ENCODE assay signal across 1 cellular context in the genomic region with DNA sequence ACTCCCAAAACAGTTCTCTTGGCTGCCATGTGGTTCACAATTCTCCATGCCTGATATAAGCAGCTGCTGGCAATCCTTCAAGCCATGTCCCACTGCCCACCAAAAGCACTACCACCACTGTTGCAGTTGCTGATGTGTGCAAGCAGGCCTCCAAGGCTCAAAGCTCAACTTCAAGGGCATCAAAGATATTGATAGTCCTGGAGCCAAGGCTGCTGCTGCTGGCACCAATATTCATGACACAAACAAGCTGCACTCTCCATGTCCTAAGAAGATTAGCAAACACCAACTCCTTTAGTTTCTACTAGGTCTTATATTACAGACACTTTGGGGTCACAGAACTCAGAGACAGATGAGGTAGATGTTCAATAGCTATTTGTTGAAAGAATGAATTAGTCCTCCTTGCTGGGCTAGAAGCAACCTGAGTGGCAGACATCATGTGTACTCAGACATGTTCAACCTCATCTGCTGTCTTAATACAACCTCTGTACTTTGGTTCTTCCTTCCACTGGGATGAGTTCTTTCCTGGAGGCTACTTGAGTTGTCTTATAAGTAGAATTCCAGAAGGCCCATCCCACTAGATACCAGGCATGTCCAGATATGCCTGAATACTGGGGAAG.
TF ChIP-seq lines count a peak whose summit lies in the region.

No MANE protein-coding gene starts in this region.

TF ChIP-seq in HepG2, 621 proteins besides CTCF, POLR2A, EP300 and RAD21 (continued from another document and continues in another):
- TF ChIP-seq, protein P1, sequence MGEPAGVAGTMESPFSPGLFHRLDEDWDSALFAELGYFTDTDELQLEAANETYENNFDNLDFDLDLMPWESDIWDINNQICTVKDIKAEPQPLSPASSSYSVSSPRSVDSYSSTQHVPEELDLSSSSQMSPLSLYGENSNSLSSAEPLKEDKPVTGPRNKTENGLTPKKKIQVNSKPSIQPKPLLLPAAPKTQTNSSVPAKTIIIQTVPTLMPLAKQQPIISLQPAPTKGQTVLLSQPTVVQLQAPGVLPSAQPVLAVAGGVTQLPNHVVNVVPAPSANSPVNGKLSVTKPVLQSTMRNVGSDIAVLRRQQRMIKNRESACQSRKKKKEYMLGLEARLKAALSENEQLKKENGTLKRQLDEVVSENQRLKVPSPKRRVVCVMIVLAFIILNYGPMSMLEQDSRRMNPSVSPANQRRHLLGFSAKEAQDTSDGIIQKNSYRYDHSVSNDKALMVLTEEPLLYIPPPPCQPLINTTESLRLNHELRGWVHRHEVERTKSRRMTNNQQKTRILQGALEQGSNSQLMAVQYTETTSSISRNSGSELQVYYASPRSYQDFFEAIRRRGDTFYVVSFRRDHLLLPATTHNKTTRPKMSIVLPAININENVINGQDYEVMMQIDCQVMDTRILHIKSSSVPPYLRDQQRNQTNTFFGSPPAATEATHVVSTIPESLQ (CRISPR knock-in tag; conservative IDR thresholded peaks at IDR 0.05), result no peak
- TF ChIP-seq PHF5A (CRISPR knock-in tag; IDR thresholded peaks at IDR 0.05; ENCODE audit: low read depth, unreplicated experiment) (no peak), ZFP36L2 (CRISPR knock-in tag; IDR thresholded peaks at IDR 0.05) (no peak), GATAD2A (CRISPR knock-in tag; IDR thresholded peaks at IDR 0.05) (peak; percentile 99), THAP11 (CRISPR knock-in tag; IDR thresholded peaks at IDR 0.05) (peak; percentile 57; the same call in 1 of the 2 replicates), SOX5 (CRISPR knock-in tag; IDR thresholded peaks at IDR 0.05; ENCODE audit: borderline replicate concordance) (peak; percentile 73), FOXP1 (IDR thresholded peaks at IDR 0.05) (no peak), FOXP1 (CRISPR knock-in tag; IDR thresholded peaks at IDR 0.05) (peak; percentile 72; the same call in 1 of the 2 replicates), ZBTB21 (CRISPR knock-in tag; IDR thresholded peaks at IDR 0.05) (no peak), AHR (CRISPR knock-in tag; IDR thresholded peaks at IDR 0.05) (0 out of 2 replicates have a peak, but pooled peaks have one; percentile 53), HNF4G (IDR thresholded peaks at IDR 0.05; ENCODE audit: borderline replicate concordance, low read depth, low read length) (peak; percentile 70), HNF4G (CRISPR knock-in tag; IDR thresholded peaks at IDR 0.05; ENCODE audit: borderline replicate concordance, low read depth) (peak; percentile 83; the same call in 1 of the 2 replicates), SP1 (IDR thresholded peaks at IDR 0.05) (no peak), SP1 (CRISPR knock-in tag; IDR thresholded peaks at IDR 0.05) (no peak), KDM3A (CRISPR knock-in tag; IDR thresholded peaks at IDR 0.05; ENCODE audit: low read depth) (0 out of 2 replicates have a peak, but pooled peaks have one; percentile 73), RBAK (CRISPR knock-in tag; IDR thresholded peaks at IDR 0.05) (peak; percentile 7; the same call in 1 of the 2 replicates), ZNF614 (CRISPR knock-in tag; IDR thresholded peaks at IDR 0.05; ENCODE audit: borderline replicate concordance) (peak; percentile 80; the same call in 1 of the 2 replicates), LCORL (IDR thresholded peaks at IDR 0.05) (no peak), LCORL (CRISPR knock-in tag; IDR thresholded peaks at IDR 0.05) (0 out of 2 replicates have a peak, but pooled peaks have one; percentile 30), TP53 (CRISPR knock-in tag; conservative IDR thresholded peaks at IDR 0.05) (no peak), SOX13 (IDR thresholded peaks at IDR 0.05) (no peak), SOX13 (CRISPR knock-in tag; conservative IDR thresholded peaks at IDR 0.05 in 1 of 2, IDR thresholded peaks at IDR 0.05 in 1 of 2) (peak in 1 of 2 experiments; percentile 90; a peak in 2 of 4 replicates), CHD4 (IDR thresholded peaks at IDR 0.05; ENCODE audit: borderline replicate concordance, low read length) (peak; percentile 44; the same call in 1 of the 2 replicates), PHF21A (CRISPR knock-in tag; IDR thresholded peaks at IDR 0.05) (peak; percentile 78; the same call in 1 of the 2 replicates), MATR3 (CRISPR knock-in tag; IDR thresholded peaks at IDR 0.05) (no peak), FOXK2 (IDR thresholded peaks at IDR 0.05) (peak; percentile 28; the same call in 1 of the 2 replicates), MAFF (IDR thresholded peaks at IDR 0.05; ENCODE audit: low read depth, low read length) (peak; percentile 27; the same call in 1 of the 2 replicates), NR1H2 (CRISPR knock-in tag; IDR thresholded peaks at IDR 0.05; ENCODE audit: borderline replicate concordance, low read depth) (no peak), TEAD3 (CRISPR knock-in tag; optimal IDR thresholded peaks at IDR 0.05; ENCODE audit: borderline replicate concordance) (peak; percentile 71), ZNF383 (CRISPR knock-in tag; IDR thresholded peaks at IDR 0.05; ENCODE audit: borderline replicate concordance) (no peak), RARA (CRISPR knock-in tag; IDR thresholded peaks at IDR 0.05) (peak; percentile 81)
- TF ChIP-seq, protein P2, sequence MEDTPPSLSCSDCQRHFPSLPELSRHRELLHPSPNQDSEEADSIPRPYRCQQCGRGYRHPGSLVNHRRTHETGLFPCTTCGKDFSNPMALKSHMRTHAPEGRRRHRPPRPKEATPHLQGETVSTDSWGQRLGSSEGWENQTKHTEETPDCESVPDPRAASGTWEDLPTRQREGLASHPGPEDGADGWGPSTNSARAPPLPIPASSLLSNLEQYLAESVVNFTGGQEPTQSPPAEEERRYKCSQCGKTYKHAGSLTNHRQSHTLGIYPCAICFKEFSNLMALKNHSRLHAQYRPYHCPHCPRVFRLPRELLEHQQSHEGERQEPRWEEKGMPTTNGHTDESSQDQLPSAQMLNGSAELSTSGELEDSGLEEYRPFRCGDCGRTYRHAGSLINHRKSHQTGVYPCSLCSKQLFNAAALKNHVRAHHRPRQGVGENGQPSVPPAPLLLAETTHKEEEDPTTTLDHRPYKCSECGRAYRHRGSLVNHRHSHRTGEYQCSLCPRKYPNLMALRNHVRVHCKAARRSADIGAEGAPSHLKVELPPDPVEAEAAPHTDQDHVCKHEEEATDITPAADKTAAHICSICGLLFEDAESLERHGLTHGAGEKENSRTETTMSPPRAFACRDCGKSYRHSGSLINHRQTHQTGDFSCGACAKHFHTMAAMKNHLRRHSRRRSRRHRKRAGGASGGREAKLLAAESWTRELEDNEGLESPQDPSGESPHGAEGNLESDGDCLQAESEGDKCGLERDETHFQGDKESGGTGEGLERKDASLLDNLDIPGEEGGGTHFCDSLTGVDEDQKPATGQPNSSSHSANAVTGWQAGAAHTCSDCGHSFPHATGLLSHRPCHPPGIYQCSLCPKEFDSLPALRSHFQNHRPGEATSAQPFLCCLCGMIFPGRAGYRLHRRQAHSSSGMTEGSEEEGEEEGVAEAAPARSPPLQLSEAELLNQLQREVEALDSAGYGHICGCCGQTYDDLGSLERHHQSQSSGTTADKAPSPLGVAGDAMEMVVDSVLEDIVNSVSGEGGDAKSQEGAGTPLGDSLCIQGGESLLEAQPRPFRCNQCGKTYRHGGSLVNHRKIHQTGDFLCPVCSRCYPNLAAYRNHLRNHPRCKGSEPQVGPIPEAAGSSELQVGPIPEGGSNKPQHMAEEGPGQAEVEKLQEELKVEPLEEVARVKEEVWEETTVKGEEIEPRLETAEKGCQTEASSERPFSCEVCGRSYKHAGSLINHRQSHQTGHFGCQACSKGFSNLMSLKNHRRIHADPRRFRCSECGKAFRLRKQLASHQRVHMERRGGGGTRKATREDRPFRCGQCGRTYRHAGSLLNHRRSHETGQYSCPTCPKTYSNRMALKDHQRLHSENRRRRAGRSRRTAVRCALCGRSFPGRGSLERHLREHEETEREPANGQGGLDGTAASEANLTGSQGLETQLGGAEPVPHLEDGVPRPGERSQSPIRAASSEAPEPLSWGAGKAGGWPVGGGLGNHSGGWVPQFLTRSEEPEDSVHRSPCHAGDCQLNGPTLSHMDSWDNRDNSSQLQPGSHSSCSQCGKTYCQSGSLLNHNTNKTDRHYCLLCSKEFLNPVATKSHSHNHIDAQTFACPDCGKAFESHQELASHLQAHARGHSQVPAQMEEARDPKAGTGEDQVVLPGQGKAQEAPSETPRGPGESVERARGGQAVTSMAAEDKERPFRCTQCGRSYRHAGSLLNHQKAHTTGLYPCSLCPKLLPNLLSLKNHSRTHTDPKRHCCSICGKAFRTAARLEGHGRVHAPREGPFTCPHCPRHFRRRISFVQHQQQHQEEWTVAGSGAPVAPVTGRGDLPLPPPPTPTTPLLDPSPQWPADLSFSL (CRISPR knock-in tag; IDR thresholded peaks at IDR 0.05), result no peak
- TF ChIP-seq, protein P3, sequence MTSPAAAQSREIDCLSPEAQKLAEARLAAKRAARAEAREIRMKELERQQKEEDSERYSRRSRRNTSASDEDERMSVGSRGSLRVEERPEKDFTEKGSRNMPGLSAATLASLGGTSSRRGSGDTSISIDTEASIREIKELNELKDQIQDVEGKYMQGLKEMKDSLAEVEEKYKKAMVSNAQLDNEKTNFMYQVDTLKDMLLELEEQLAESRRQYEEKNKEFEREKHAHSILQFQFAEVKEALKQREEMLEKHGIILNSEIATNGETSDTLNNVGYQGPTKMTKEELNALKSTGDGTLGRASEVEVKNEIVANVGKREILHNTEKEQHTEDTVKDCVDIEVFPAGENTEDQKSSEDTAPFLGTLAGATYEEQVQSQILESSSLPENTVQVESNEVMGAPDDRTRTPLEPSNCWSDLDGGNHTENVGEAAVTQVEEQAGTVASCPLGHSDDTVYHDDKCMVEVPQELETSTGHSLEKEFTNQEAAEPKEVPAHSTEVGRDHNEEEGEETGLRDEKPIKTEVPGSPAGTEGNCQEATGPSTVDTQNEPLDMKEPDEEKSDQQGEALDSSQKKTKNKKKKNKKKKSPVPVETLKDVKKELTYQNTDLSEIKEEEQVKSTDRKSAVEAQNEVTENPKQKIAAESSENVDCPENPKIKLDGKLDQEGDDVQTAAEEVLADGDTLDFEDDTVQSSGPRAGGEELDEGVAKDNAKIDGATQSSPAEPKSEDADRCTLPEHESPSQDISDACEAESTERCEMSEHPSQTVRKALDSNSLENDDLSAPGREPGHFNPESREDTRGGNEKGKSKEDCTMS (CRISPR knock-in tag; conservative IDR thresholded peaks at IDR 0.05), result no peak
- TF ChIP-seq, protein P4, sequence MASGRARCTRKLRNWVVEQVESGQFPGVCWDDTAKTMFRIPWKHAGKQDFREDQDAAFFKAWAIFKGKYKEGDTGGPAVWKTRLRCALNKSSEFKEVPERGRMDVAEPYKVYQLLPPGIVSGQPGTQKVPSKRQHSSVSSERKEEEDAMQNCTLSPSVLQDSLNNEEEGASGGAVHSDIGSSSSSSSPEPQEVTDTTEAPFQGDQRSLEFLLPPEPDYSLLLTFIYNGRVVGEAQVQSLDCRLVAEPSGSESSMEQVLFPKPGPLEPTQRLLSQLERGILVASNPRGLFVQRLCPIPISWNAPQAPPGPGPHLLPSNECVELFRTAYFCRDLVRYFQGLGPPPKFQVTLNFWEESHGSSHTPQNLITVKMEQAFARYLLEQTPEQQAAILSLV (CRISPR knock-in tag; IDR thresholded peaks at IDR 0.05; ENCODE audit: borderline replicate concordance), result peak; percentile 62; the same call in 1 of the 2 replicates
- TF ChIP-seq, protein P5, sequence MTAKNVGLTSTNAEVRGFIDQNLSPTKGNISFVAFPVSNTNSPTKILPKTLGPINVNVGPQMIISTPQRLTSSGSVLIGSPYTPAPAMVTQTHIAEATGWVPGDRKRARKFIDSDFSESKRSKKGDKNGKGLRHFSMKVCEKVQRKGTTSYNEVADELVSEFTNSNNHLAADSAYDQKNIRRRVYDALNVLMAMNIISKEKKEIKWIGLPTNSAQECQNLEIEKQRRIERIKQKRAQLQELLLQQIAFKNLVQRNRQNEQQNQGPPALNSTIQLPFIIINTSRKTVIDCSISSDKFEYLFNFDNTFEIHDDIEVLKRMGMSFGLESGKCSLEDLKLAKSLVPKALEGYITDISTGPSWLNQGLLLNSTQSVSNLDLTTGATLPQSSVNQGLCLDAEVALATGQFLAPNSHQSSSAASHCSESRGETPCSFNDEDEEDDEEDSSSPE (CRISPR knock-in tag; IDR thresholded peaks at IDR 0.05), result no peak
- TF ChIP-seq, protein P6, sequence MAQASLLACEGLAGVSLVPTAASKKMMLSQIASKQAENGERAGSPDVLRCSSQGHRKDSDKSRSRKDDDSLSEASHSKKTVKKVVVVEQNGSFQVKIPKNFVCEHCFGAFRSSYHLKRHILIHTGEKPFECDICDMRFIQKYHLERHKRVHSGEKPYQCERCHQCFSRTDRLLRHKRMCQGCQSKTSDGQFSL (CRISPR knock-in tag; IDR thresholded peaks at IDR 0.05), result no peak
- TF ChIP-seq, protein P7, sequence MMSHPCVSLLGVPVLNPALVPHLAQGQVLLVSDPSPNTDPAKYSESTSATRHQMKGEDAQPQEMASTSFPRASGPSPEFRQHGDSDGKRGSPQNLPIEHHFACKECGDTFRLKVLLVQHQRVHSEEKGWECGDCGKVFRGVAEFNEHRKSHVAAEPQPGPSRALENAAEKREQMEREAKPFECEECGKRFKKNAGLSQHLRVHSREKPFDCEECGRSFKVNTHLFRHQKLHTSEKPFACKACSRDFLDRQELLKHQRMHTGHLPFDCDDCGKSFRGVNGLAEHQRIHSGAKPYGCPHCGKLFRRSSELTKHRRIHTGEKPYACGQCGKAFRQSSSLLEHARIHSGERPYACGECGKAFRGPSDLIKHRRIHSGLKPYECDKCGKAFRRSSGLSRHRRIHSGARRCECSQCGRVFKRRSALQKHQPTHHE (CRISPR knock-in tag; IDR thresholded peaks at IDR 0.05; ENCODE audit: borderline replicate concordance), result peak; percentile 36; the same call in 1 of the 2 replicates
- TF ChIP-seq, protein P8, sequence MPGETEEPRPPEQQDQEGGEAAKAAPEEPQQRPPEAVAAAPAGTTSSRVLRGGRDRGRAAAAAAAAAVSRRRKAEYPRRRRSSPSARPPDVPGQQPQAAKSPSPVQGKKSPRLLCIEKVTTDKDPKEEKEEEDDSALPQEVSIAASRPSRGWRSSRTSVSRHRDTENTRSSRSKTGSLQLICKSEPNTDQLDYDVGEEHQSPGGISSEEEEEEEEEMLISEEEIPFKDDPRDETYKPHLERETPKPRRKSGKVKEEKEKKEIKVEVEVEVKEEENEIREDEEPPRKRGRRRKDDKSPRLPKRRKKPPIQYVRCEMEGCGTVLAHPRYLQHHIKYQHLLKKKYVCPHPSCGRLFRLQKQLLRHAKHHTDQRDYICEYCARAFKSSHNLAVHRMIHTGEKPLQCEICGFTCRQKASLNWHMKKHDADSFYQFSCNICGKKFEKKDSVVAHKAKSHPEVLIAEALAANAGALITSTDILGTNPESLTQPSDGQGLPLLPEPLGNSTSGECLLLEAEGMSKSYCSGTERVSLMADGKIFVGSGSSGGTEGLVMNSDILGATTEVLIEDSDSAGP (CRISPR knock-in tag; IDR thresholded peaks at IDR 0.05; ENCODE audit: borderline replicate concordance), result peak; percentile 50; the same call in 1 of the 2 replicates
- TF ChIP-seq, protein P9, sequence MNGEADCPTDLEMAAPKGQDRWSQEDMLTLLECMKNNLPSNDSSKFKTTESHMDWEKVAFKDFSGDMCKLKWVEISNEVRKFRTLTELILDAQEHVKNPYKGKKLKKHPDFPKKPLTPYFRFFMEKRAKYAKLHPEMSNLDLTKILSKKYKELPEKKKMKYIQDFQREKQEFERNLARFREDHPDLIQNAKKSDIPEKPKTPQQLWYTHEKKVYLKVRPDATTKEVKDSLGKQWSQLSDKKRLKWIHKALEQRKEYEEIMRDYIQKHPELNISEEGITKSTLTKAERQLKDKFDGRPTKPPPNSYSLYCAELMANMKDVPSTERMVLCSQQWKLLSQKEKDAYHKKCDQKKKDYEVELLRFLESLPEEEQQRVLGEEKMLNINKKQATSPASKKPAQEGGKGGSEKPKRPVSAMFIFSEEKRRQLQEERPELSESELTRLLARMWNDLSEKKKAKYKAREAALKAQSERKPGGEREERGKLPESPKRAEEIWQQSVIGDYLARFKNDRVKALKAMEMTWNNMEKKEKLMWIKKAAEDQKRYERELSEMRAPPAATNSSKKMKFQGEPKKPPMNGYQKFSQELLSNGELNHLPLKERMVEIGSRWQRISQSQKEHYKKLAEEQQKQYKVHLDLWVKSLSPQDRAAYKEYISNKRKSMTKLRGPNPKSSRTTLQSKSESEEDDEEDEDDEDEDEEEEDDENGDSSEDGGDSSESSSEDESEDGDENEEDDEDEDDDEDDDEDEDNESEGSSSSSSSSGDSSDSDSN (CRISPR knock-in tag; IDR thresholded peaks at IDR 0.05), result 0 out of 2 replicates have a peak, but pooled peaks have one; percentile 31
